15 cellular contexts compared by ENCODE assay signal in the genomic region with DNA sequence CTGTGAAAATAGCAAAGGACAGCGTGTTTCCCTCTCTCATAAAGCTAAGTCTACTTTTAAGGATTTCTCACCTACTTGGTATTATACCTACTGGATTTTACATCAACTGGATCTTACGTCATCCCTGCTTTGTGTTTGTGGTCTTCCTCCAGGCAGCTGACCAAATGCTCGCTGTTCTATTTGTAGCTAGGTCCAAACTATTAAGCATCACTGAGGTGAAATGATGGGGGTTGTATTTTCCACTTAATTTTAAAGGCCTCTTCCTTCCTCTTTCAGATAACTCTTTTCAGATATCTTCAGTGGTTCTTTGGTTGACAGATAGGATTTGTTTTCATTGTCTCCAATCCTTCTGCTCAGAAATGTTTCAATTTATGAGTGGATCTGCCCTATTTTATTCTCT.
"Had no signal": no experiment of that assay in that cellular context is flagged by ENCODE, and none has a peak within 500 bp of the region (broad histone marks: within the 10 kb centered on the region; RNA-seq: fewer than 3 reads in every experiment).

No MANE protein-coding gene starts in this region.

- H3K4me1 ChIP-seq: breast epithelium, uterus had no signal

- H3K36me3 ChIP-seq: breast epithelium, right atrium auricular region, tibial artery, uterus, WERI-Rb-1 had no signal

- ATAC-seq: activated CD4-positive, alpha-beta T cell treated with anti-CD3 and anti-CD28 coated beads for 36 hours; activated CD8-positive, alpha-beta T cell treated with anti-CD3 and anti-CD28 coated beads, Interleukin-2, amount 10 ng/mL, durations not matched to agents 7 days and 5 days had no signal

- H3K4me3 ChIP-seq: breast epithelium, lung, right atrium auricular region, tibial artery, uterus had no signal

- H3K27me3 ChIP-seq: breast epithelium, right atrium auricular region, tibial artery, uterus had no signal

- H3K9me3 ChIP-seq: breast epithelium, right atrium auricular region, tibial artery, uterus had no signal

- FAIRE-seq: small intestine had no signal

- DNase-seq: activated CD4-positive, alpha-beta T cell treated with anti-CD3 and anti-CD28 coated beads for 36 hours; activated CD8-positive, alpha-beta memory T cell treated with anti-CD3 and anti-CD28 coated beads, Interleukin-2, amount 50 U/mL, for 48 hours; activated CD8-positive, alpha-beta T cell treated with anti-CD3 and anti-CD28 coated beads, Interleukin-2, amount 10 ng/mL, durations not matched to agents 7 days and 5 days; activated naive CD8-positive, alpha-beta T cell treated with anti-CD3 and anti-CD28 coated beads, Interleukin-2, amount 10 ng/mL, durations not matched to agents 7 days and 5 days; aorta; immature natural killer cell; naive B cell; posterior cingulate gyrus; small intestine; tibial artery; uterus; WERI-Rb-1 had no signal

- H3K27ac ChIP-seq: breast epithelium, right atrium auricular region, tibial artery, uterus, WERI-Rb-1 had no signal
